ENCODE assay signal across 27 cellular contexts in the genomic region with DNA sequence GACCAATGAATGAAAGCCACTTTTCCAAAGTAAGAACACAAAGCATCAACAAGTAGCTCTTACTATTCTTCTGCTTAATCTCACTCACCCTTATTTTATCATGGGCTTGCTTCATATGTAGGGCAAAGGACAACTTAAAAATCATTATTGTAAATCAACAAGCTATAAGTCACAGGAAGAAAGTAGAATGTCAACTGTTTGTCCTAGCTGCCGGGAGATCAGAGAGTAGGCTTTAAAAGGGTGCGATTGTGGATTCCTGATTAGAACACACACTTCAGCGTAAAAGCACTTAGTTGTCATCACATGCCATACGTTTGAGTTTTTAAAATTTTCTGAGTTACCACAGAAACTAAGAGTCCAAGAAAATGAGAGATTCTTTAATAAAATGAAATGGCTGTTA. TPM values are rescaled to one million over a fixed set of nuclear protein-coding genes. Genes with fewer than 3 reads are reported as not detected.
A peak's percentile ranks its signal among the peaks of the same experiment; 100 is the strongest.
DNase-seq lines count a peak whose midpoint lies in the region; ATAC-seq and TF ChIP-seq lines count a peak whose summit lies in the region.
"Had no signal": no experiment of that assay in that cellular context is flagged by ENCODE, and none has a peak within 500 bp of the region (broad histone marks: within the 10 kb centered on the region; RNA-seq: fewer than 3 reads in every experiment).

No MANE protein-coding gene starts in this region.

- H3K9me3 ChIP-seq in heart left ventricle, result no peaks in the 10 kb centered on the region
- H3K9me3 ChIP-seq in endocrine pancreas (ENCODE audit: control insufficient read depth, low read length), result no peaks in the 10 kb centered on the region
- no peaks in the 10 kb centered on the region for H3K9me3 ChIP-seq in transverse colon
- H3K9me3 ChIP-seq: BLaER1 treated with 17β-estradiol and CSF1 and Interleukin-3, amounts not matched to agents 10 nM and 100 nM; gastroesophageal sphincter; tibial nerve had no signal

- peaks cover 73% of the 10 kb centered on the region for H3K4me1 Mint-ChIP-seq in mesothelial cell of epicardium

- no peaks in the 10 kb centered on the region for H3K36me3 Mint-ChIP-seq in mesothelial cell of epicardium
- H3K36me3 Mint-ChIP-seq: activated naive CD8-positive, alpha-beta T cell had no signal

- H3K27ac Mint-ChIP-seq in mesothelial cell of epicardium, result peak overlapping the region; percentile 85
- H3K27ac Mint-ChIP-seq: activated CD8-positive, alpha-beta T cell treated with anti-CD3 and anti-CD28 coated beads, Interleukin-2, amount 10 ng/mL, durations not matched to agents 7 days and 5 days; activated naive CD8-positive, alpha-beta T cell had no signal

- H3K36me3 ChIP-seq in heart left ventricle (no peaks in the 10 kb centered on the region), endocrine pancreas (ENCODE audit: control insufficient read depth, insufficient read depth, low read length) (no peaks in the 10 kb centered on the region), transverse colon (no peaks in the 10 kb centered on the region)
- H3K36me3 ChIP-seq: BLaER1 treated with 17β-estradiol and CSF1 and Interleukin-3, amounts not matched to agents 10 nM and 100 nM; gastroesophageal sphincter; tibial nerve had no signal

- peak overlapping the region; percentile 52 for H3K4me3 Mint-ChIP-seq in mesothelial cell of epicardium
- H3K4me3 Mint-ChIP-seq: activated CD8-positive, alpha-beta T cell treated with anti-CD3 and anti-CD28 coated beads, Interleukin-2, amount 10 ng/mL, durations not matched to agents 7 days and 5 days; activated naive CD8-positive, alpha-beta T cell; activated T-cell treated with anti-CD3 and anti-CD28 coated beads, Interleukin-2, amount 50 U/mL, for 72 hours had no signal

- H3K9me3 Mint-ChIP-seq in mesothelial cell of epicardium, result no peaks in the 10 kb centered on the region
- H3K9me3 Mint-ChIP-seq: activated T-cell treated with anti-CD3 and anti-CD28 coated beads, Interleukin-2, amount 50 U/mL, for 72 hours had no signal

- no peak overlapping the region for H3K9ac ChIP-seq in endocrine pancreas (ENCODE audit: control insufficient read depth, insufficient read depth, low read length)
- H3K9ac ChIP-seq: BLaER1 treated with 17β-estradiol and CSF1 and Interleukin-3, amounts not matched to agents 10 nM and 100 nM had no signal

- WGBS in heart left ventricle, 4 donors, result 33 to 51% (median 39%) methylated on average over 4 of the region's 4 CpGs
- 47 to 62% methylated on average over 4 of the region's 4 CpGs for WGBS in transverse colon (ENCODE audit: low coverage in 1 of 2), 2 donors

- in situ Hi-C loops in transverse colon (cut with MboI; ENCODE audit: low pct_ligation_motif_present in 1 of 4, low pct_unique_long_range_greater_than_20kb in 1 of 4, low sequenced_read_pairs in 3 of 4), result no loop called here

- H3K27me3 ChIP-seq in heart left ventricle (no peaks in the 10 kb centered on the region), endocrine pancreas (ENCODE audit: control insufficient read depth, insufficient read depth, low read length) (no peaks in the 10 kb centered on the region), transverse colon (no peaks in the 10 kb centered on the region)
- H3K27me3 ChIP-seq: BLaER1 treated with 17β-estradiol and CSF1 and Interleukin-3, amounts not matched to agents 10 nM and 100 nM; gastroesophageal sphincter; tibial nerve had no signal

- no peaks in the 10 kb centered on the region for H3K27me3 Mint-ChIP-seq in mesothelial cell of epicardium (ENCODE audit: low read depth)

- H3K4me1 ChIP-seq in heart left ventricle (peaks cover 0 to 65% (median 49%) of the 10 kb centered on the region in 12 donors), endocrine pancreas (ENCODE audit: control insufficient read depth, insufficient read depth, low read length) (peaks cover 4% of the 10 kb centered on the region), transverse colon (peaks cover 7 to 47% (median 27%) of the 10 kb centered on the region in 4 donors)

- intact Hi-C loops in heart left ventricle (cut with DNase I) (loop anchor here in 1 of 10 donors (2.0 kb wide), 1 partner anchor 29 kb away; no protein-coding TSS in a partner anchor), left cardiac atrium (cut with DNase I) (no loop called here), transverse colon (cut with DNase I; ENCODE audit: low total_unique reads) (no loop called here)

- TF ChIP-seq EP300 in transverse colon (IDR thresholded peaks at IDR 0.05; ENCODE audit: low read depth), result no peak

- ATAC-seq in heart left ventricle (no peak), left cardiac atrium (no peak), GM21717 (IDR thresholded peaks at IDR 0.05; ENCODE audit: unreplicated experiment) (no peak), HG03342 (IDR thresholded peaks at IDR 0.05; ENCODE audit: unreplicated experiment) (no peak)
- ATAC-seq: activated CD8-positive, alpha-beta T cell treated with anti-CD3 and anti-CD28 coated beads, Interleukin-2, amount 10 ng/mL, durations not matched to agents 7 days and 5 days; activated T-cell treated with anti-CD3 and anti-CD28 coated beads, Interleukin-2, amount 50 U/mL, for 72 hours; gastroesophageal sphincter; K562 had no signal

- H3K27ac ChIP-seq in heart left ventricle, result peak overlapping the region in 11 of 12 donors; percentile 47 to 92 (median 81)
- peak overlapping the region; percentile 9 to 67 (median 66) for H3K27ac ChIP-seq in transverse colon
- H3K27ac ChIP-seq: BLaER1 treated with 17β-estradiol and CSF1 and Interleukin-3, amounts not matched to agents 10 nM and 100 nM; VCaP had no signal

- TF ChIP-seq POLR2A in heart left ventricle (IDR thresholded peaks at IDR 0.05) (no peak), transverse colon (IDR thresholded peaks at IDR 0.05) (no peak)

- TF ChIP-seq CTCF in heart left ventricle (IDR thresholded peaks at IDR 0.05), result no peak
- no peak for TF ChIP-seq CTCF in mesothelial cell of epicardium (IDR thresholded peaks at IDR 0.05; ENCODE audit: unreplicated experiment)
- TF ChIP-seq CTCF in transverse colon (IDR thresholded peaks at IDR 0.05), result no peak

- H3K4me3 ChIP-seq in heart left ventricle (peak overlapping the region in 10 of 12 donors; percentile 4 to 64 (median 54)), endocrine pancreas (ENCODE audit: control insufficient read depth, insufficient read depth, low read length) (peak overlapping the region; percentile 1), transverse colon (no peak overlapping the region)
- H3K4me3 ChIP-seq: BLaER1 treated with 17β-estradiol and CSF1 and Interleukin-3, amounts not matched to agents 10 nM and 100 nM; gastroesophageal sphincter; K562; skin epidermis; tibial nerve had no signal

- DNase-seq in heart left ventricle, result no peak
- DNase-seq in left cardiac atrium, result no peak
- DNase-seq in mesothelial cell of epicardium (ENCODE audit: low spot score in 2 of 2, unreplicated experiment in 2 of 2), result no peak
- DNase-seq in transverse colon, result no peak
- no peak for DNase-seq in medulla oblongata (ENCODE audit: extremely low spot score)
- DNase-seq: 8988T; activated CD8-positive, alpha-beta T cell treated with anti-CD3 and anti-CD28 coated beads, Interleukin-2, amount 10 ng/mL, durations not matched to agents 7 days and 5 days; activated T-cell treated with anti-CD3 and anti-CD28 coated beads, Interleukin-2, amount 50 U/mL, for 72 hours; cerebellar nuclear complex; DMS 273 treated with DMSO at 0.1 percent for 48 hours; midbrain; NCI-H1048; NCI-H2081; occipital lobe; SHP77 treated with DMSO at 0.1 percent for 48 hours; stimulated activated CD4-positive, alpha-beta T cell treated with anti-CD3 and anti-CD28 coated beads, Interleukin-4, amount 100 ng/mL, for 4 hours; stimulated activated CD8-positive, alpha-beta memory T cell treated with anti-CD3 and anti-CD28 coated beads, Interleukin-4, amount 100 ng/mL, for 48 hours had no signal

RNA-seq across cellular contexts. Expression of a gene that starts 44.4 kb away (rescaled TPM):
- 100 to 1,000 TPM in 1 of 9 donors, 10 to 100 TPM in 8; 35.6 to 103 (median 51.7) TPM for total RNA-seq in heart left ventricle
- 10 to 100 TPM; 13.9 to 17.3 TPM for polyA plus RNA-seq in heart left ventricle
- 10 to 100 TPM; 32.1 to 45.1 TPM for total RNA-seq in left cardiac atrium
- total RNA-seq in mesothelial cell of epicardium, result 66.1 to 73.6 TPM (median 68.0 TPM) in 3 replicates
- 100 to 1,000 TPM in 2 of 4 donors, 10 to 100 TPM in 2; 73.2 to 117 (median 98.0) TPM for total RNA-seq in transverse colon

Comparison
In these comparisons a context has a peak if more than half of its experiments do, and no peak if none do; other contexts are left out.
1. H3K4me3 ChIP-seq: peak in heart left ventricle (10 of 12) and endocrine pancreas (single experiment); none in transverse colon (0 of 4).